ENCODE assay signal across 9 cellular contexts in the genomic region with DNA sequence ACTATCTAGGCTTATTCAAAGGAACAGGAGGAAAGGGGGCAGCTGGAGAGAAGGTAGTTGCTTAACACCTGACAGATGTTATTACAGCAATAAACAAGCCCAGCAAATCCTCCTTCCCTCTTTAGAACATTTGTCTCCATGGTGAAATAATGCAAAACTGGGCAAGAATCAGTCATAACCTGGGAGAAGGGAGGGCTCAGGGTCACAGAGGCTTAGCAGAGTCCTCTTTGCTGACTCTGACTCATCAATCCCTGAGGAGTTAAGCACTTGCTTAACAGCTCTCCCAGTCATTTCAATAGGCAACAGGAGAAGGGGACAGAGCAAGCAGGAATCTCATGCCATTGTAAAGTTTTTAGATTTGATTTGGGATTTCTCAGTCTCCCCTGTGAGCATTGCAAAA.
A peak's percentile ranks its signal among the peaks of the same experiment; 100 is the strongest.
DNase-seq lines count a peak whose midpoint lies in the region; ATAC-seq and TF ChIP-seq lines count a peak whose summit lies in the region.
"Had no signal": no experiment of that assay in that cellular context is flagged by ENCODE, and none has a peak within 500 bp of the region (broad histone marks: within the 10 kb centered on the region; RNA-seq: fewer than 3 reads in every experiment).

No MANE protein-coding gene starts in this region.

- H3K4me3 Mint-ChIP-seq in Caco-2 (ENCODE audit: unreplicated experiment) (no peak overlapping the region), endodermal cell (no peak overlapping the region)
- no peak overlapping the region for H3K4me3 Mint-ChIP-seq in activated CD4-positive, alpha-beta T cell treated with anti-CD3 and anti-CD28 coated beads, Interleukin-2, amount 10 ng/mL, durations not matched to agents 7 days and 5 days
- H3K4me3 Mint-ChIP-seq: T-helper 1 cell treated with Interleukin-12 subunit alpha and Interleukin-12 subunit beta and Interleukin-4 antibody, amounts not matched to agents 30 μg/mL and 1 μg/mL, for 36 hours had no signal

- TF ChIP-seq CTCF in Caco-2 (IDR thresholded peaks at IDR 0.05; ENCODE audit: insufficient read depth in 1 of 2, low read depth in 1 of 2, low read length in 1 of 2, severe bottlenecking in 1 of 2, unreplicated experiment in 1 of 2) (no peak), endodermal cell (conservative IDR thresholded peaks at IDR 0.05) (no peak)

- H3K9me3 ChIP-seq in Caco-2 (no peaks in the 10 kb centered on the region; the same call in 1 of the 2 replicates), endodermal cell (ENCODE audit: control insufficient read depth, low read length) (no peaks in the 10 kb centered on the region), mesodermal cell (ENCODE audit: control insufficient read depth, low read length) (no peaks in the 10 kb centered on the region)

- no peaks in the 10 kb centered on the region for H3K36me3 Mint-ChIP-seq in Caco-2 (ENCODE audit: insufficient read depth, unreplicated experiment)
- H3K36me3 Mint-ChIP-seq in endodermal cell (ENCODE audit: low read depth): no peaks in the 10 kb centered on the region
- H3K36me3 Mint-ChIP-seq in activated CD4-positive, alpha-beta T cell treated with anti-CD3 and anti-CD28 coated beads, Interleukin-2, amount 10 ng/mL, durations not matched to agents 7 days and 5 days (ENCODE audit: low read depth): no peaks in the 10 kb centered on the region

- H3K4me3 ChIP-seq in Caco-2 (ENCODE audit: low read depth, low read length) (no peak overlapping the region), endodermal cell (ENCODE audit: low read length) (no peak overlapping the region), mesodermal cell (ENCODE audit: extremely low read depth, insufficient read depth, low read length, poor library complexity, severe bottlenecking) (no peak overlapping the region)

- H3K4me1 ChIP-seq in Caco-2 (peaks cover 4% of the 10 kb centered on the region), endodermal cell (ENCODE audit: control insufficient read depth, insufficient read depth, low read length) (no peaks in the 10 kb centered on the region), mesodermal cell (ENCODE audit: control insufficient read depth, insufficient read depth, low read length, poor library complexity, severe bottlenecking) (peaks cover 35% of the 10 kb centered on the region)

- H3K4me1 Mint-ChIP-seq in Caco-2 (ENCODE audit: low read depth, unreplicated experiment) (no peaks in the 10 kb centered on the region), endodermal cell (peaks cover 4% of the 10 kb centered on the region)
- H3K4me1 Mint-ChIP-seq in activated CD4-positive, alpha-beta T cell treated with anti-CD3 and anti-CD28 coated beads, Interleukin-2, amount 10 ng/mL, durations not matched to agents 7 days and 5 days: no peaks in the 10 kb centered on the region

- H3K27ac Mint-ChIP-seq in Caco-2 (ENCODE audit: unreplicated experiment) (no peak overlapping the region), endodermal cell (peak overlapping the region; percentile 46)
- H3K27ac Mint-ChIP-seq in activated CD4-positive, alpha-beta T cell treated with anti-CD3 and anti-CD28 coated beads, Interleukin-2, amount 10 ng/mL, durations not matched to agents 7 days and 5 days: no peak overlapping the region
- H3K27ac Mint-ChIP-seq: T-helper 1 cell treated with Interleukin-12 subunit alpha and Interleukin-12 subunit beta and Interleukin-4 antibody, amounts not matched to agents 30 μg/mL and 1 μg/mL, for 36 hours had no signal

- H3K27me3 ChIP-seq in Caco-2 (replicated peaks; ENCODE audit: control insufficient read depth, insufficient read depth, low read length) (no peaks in the 10 kb centered on the region), endodermal cell (ENCODE audit: control insufficient read depth, insufficient read depth, low read length, poor library complexity, severe bottlenecking) (no peaks in the 10 kb centered on the region)

- H3K27ac ChIP-seq in endodermal cell (ENCODE audit: low read depth, low read length) (no peak overlapping the region), mesodermal cell (ENCODE audit: low read depth, low read length, severe bottlenecking) (peak overlapping the region; percentile 11)

- CTCF ChIA-PET in Caco-2 (lab: Charles Lee): interaction anchor here (0.6 kb wide), 1 partner anchor 156 kb away, joined by 3 read pairs; no protein-coding TSS in a partner anchor
- CTCF ChIA-PET in activated CD4-positive, alpha-beta T cell treated with anti-CD3 and anti-CD28 coated beads, Interleukin-2, amount 10 ng/mL, durations not matched to agents 7 days and 5 days (lab: Charles Lee): no interaction called here

- H3K36me3 ChIP-seq in Caco-2 (ENCODE audit: control insufficient read depth, insufficient read depth, low read length) (no peaks in the 10 kb centered on the region), endodermal cell (ENCODE audit: control insufficient read depth, insufficient read depth, low read length) (no peaks in the 10 kb centered on the region), mesodermal cell (ENCODE audit: control insufficient read depth, insufficient read depth, low read length) (no peaks in the 10 kb centered on the region)

- no peak for ATAC-seq in HG02798 (IDR thresholded peaks at IDR 0.05; ENCODE audit: poor library complexity, unreplicated experiment)

- no peak overlapping the region for H3K9ac ChIP-seq in endodermal cell (ENCODE audit: extremely low read depth, low read length, poor library complexity, severe bottlenecking)

- intact Hi-C loops in Caco-2 (cut with micrococcal nuclease; ENCODE audit: unreplicated experiment): no loop called here

- H3K27me3 Mint-ChIP-seq in Caco-2 (ENCODE audit: insufficient read depth, unreplicated experiment) (no peaks in the 10 kb centered on the region), endodermal cell (ENCODE audit: insufficient read depth) (no peaks in the 10 kb centered on the region)
- H3K27me3 Mint-ChIP-seq in activated CD4-positive, alpha-beta T cell treated with anti-CD3 and anti-CD28 coated beads, Interleukin-2, amount 10 ng/mL, durations not matched to agents 7 days and 5 days: peaks cover 2% of the 10 kb centered on the region

- DNase-seq in Caco-2: peak; percentile 52 to 56
- peak; percentile 74 for DNase-seq in NCI-H2171 (lab: John Stamatoyannopoulos, UW)
- DNase-seq in endodermal cell: peak; percentile 66
- no peak for DNase-seq in activated CD4-positive, alpha-beta T cell treated with anti-CD3 and anti-CD28 coated beads, Interleukin-2, amount 10 ng/mL, durations not matched to agents 7 days and 5 days
- DNase-seq in activated naive CD4-positive, alpha-beta T cell treated with anti-CD3 and anti-CD28 coated beads, Interleukin-2, amount 50 U/mL, for 16 hours: no peak
- no peak for DNase-seq in COLO668 (lab: John Stamatoyannopoulos, UW; ENCODE audit: unreplicated experiment)

- POLR2A ChIA-PET in Caco-2 (lab: Charles Lee): no interaction called here
- POLR2A ChIA-PET in activated CD4-positive, alpha-beta T cell treated with anti-CD3 and anti-CD28 coated beads, Interleukin-2, amount 10 ng/mL, durations not matched to agents 7 days and 5 days (lab: Charles Lee): no interaction called here

- H3K9me3 Mint-ChIP-seq in Caco-2 (ENCODE audit: unreplicated experiment): no peaks in the 10 kb centered on the region
- H3K9me3 Mint-ChIP-seq in endodermal cell: no peaks in the 10 kb centered on the region
- peaks cover 2% of the 10 kb centered on the region for H3K9me3 Mint-ChIP-seq in activated CD4-positive, alpha-beta T cell treated with anti-CD3 and anti-CD28 coated beads, Interleukin-2, amount 10 ng/mL, durations not matched to agents 7 days and 5 days
- H3K9me3 Mint-ChIP-seq: T-helper 1 cell treated with Interleukin-12 subunit alpha and Interleukin-12 subunit beta and Interleukin-4 antibody, amounts not matched to agents 30 μg/mL and 1 μg/mL, for 36 hours had no signal

- BruUV-seq in Caco-2 (replicated peaks; lab: Mats Ljungman, UMichigan): no TSS peak

Comparison
In these comparisons a context has a peak if more than half of its experiments do, and no peak if none do; other contexts are left out.
1. DNase-seq: peak in Caco-2 (2 of 2), NCI-H2171 (single experiment) and endodermal cell (single experiment); none in activated CD4-positive, alpha-beta T cell treated with anti-CD3 and anti-CD28 coated beads, Interleukin-2, amount 10 ng/mL, durations not matched to agents 7 days and 5 days (single experiment), activated naive CD4-positive, alpha-beta T cell treated with anti-CD3 and anti-CD28 coated beads, Interleukin-2, amount 50 U/mL, for 16 hours (single experiment) and COLO668 (single experiment).